Comparison of ENCODE assay signal across 19 cellular contexts in genomic region chr2:200382883-200383282, GRCh38.
A peak's percentile ranks its signal among the peaks of the same experiment; 100 is the strongest.
DNase-seq lines count a peak whose midpoint lies in the region; ATAC-seq and TF ChIP-seq lines count a peak whose summit lies in the region.
"Had no signal": no experiment of that assay in that cellular context is flagged by ENCODE, and none has a peak within 500 bp of the region (broad histone marks: within the 10 kb centered on the region; RNA-seq: fewer than 3 reads in every experiment).

No MANE protein-coding gene starts in this region.

- no peaks in the 10 kb centered on the region for H3K27me3 Mint-ChIP-seq in CD4-positive, CD25-positive, alpha-beta regulatory T cell
- H3K27me3 Mint-ChIP-seq in activated naive CD8-positive, alpha-beta T cell treated with anti-CD3 and anti-CD28 coated beads for 36 hours = no peaks in the 10 kb centered on the region
- no peaks in the 10 kb centered on the region for H3K27me3 Mint-ChIP-seq in activated T-helper 2 cell treated with anti-CD3 and anti-CD28 coated beads, Interferon-gamma antibody, Interleukin-2, Interleukin-4, amounts not matched to agents 10 μg/mL and 5 μg/mL and 100 μg/mL, durations not matched to agents 14 hours and 24 hours and 36 hours (ENCODE audit: low read depth)

- H3K9ac ChIP-seq in GM23248 (no peak overlapping the region), PC-3 (ENCODE audit: low read length) (no peak overlapping the region)
- H3K9ac ChIP-seq: BLaER1 had no signal

- intact Hi-C loops in PC-3 (cut with micrococcal nuclease) = no loop called here
- intact Hi-C loops in activated T-helper 2 cell treated with anti-CD3 and anti-CD28 coated beads, Interferon-gamma antibody, Interleukin-2, Interleukin-4, amounts not matched to agents 10 μg/mL and 5 μg/mL and 100 μg/mL, durations not matched to agents 14 hours and 24 hours and 36 hours (cut with micrococcal nuclease) = no loop called here

- peaks cover 3% of the 10 kb centered on the region for H3K36me3 ChIP-seq in CD4-positive, CD25-positive, alpha-beta regulatory T cell (ENCODE audit: control insufficient read depth, insufficient read depth, low read length)
- H3K36me3 ChIP-seq in GM23248 (ENCODE audit: low read depth) (no peaks in the 10 kb centered on the region), PC-3 (ENCODE audit: low read depth, low read length) (peaks cover 17% of the 10 kb centered on the region)
- H3K36me3 ChIP-seq: BLaER1, prostate gland, tibial nerve had no signal

- H3K9me2 ChIP-seq in GM23248 (ENCODE audit: insufficient read depth) = no peaks in the 10 kb centered on the region
- no peaks in the 10 kb centered on the region for H3K9me2 ChIP-seq in PC-3 (replicated peaks; ENCODE audit: low read length)

- no peaks in the 10 kb centered on the region for H3K9me3 ChIP-seq in CD4-positive, CD25-positive, alpha-beta regulatory T cell (ENCODE audit: control insufficient read depth in 2 of 2, low read length in 2 of 2)
- H3K9me3 ChIP-seq in GM23248 (ENCODE audit: low read depth) (no peaks in the 10 kb centered on the region), PC-3 (ENCODE audit: low read length) (no peaks in the 10 kb centered on the region)
- H3K9me3 ChIP-seq: BLaER1, mucosa of descending colon, prostate gland, tibial nerve had no signal

- peaks cover 21 to 59% (median 41%) of the 10 kb centered on the region in 4 donors for H3K4me1 Mint-ChIP-seq in CD4-positive, CD25-positive, alpha-beta regulatory T cell
- H3K4me1 Mint-ChIP-seq in activated naive CD8-positive, alpha-beta T cell treated with anti-CD3 and anti-CD28 coated beads for 36 hours = peaks cover 25% of the 10 kb centered on the region
- H3K4me1 Mint-ChIP-seq in activated T-helper 2 cell treated with anti-CD3 and anti-CD28 coated beads, Interferon-gamma antibody, Interleukin-2, Interleukin-4, amounts not matched to agents 10 μg/mL and 5 μg/mL and 100 μg/mL, durations not matched to agents 14 hours and 24 hours and 36 hours (ENCODE audit: low read depth) = peaks cover 39% of the 10 kb centered on the region

- H3K4me2 ChIP-seq in GM23248 (ENCODE audit: unreplicated experiment) (no peak overlapping the region), PC-3 (ENCODE audit: low read length) (no peak overlapping the region)

- peak overlapping the region in 1 of 3 donors; percentile 56 for H3K27ac Mint-ChIP-seq in CD4-positive, CD25-positive, alpha-beta regulatory T cell
- H3K27ac Mint-ChIP-seq in activated naive CD8-positive, alpha-beta T cell treated with anti-CD3 and anti-CD28 coated beads for 36 hours = peak overlapping the region; percentile 97
- no peak overlapping the region for H3K27ac Mint-ChIP-seq in activated T-helper 2 cell treated with anti-CD3 and anti-CD28 coated beads, Interferon-gamma antibody, Interleukin-2, Interleukin-4, amounts not matched to agents 10 μg/mL and 5 μg/mL and 100 μg/mL, durations not matched to agents 14 hours and 24 hours and 36 hours

- no peak for ATAC-seq in CD4-positive, CD25-positive, alpha-beta regulatory T cell (ENCODE audit: low read depth in 2 of 2)
- no peak for ATAC-seq in GM21786 (IDR thresholded peaks at IDR 0.05; ENCODE audit: unreplicated experiment)
- no peak for ATAC-seq in activated CD4-positive, CD25-positive, alpha-beta regulatory T cell treated with anti-CD3 and anti-CD28 coated beads, Interleukin-2, amount 50 U/mL, for 24 hours
- no peak for ATAC-seq in PC-3
- ATAC-seq: mucosa of descending colon had no signal

- no peak for DNase-seq in CD4-positive, CD25-positive, alpha-beta regulatory T cell
- DNase-seq in GM23248 (no peak), medulla oblongata (ENCODE audit: extremely low spot score) (peak; percentile 27), PC-3 (no peak)
- no peak for DNase-seq in activated naive CD8-positive, alpha-beta T cell treated with anti-CD3 and anti-CD28 coated beads for 36 hours
- no peak for DNase-seq in activated T-helper 2 cell treated with anti-CD3 and anti-CD28 coated beads, Interferon-gamma antibody, Interleukin-2, Interleukin-4, amounts not matched to agents 10 μg/mL and 5 μg/mL and 100 μg/mL, durations not matched to agents 14 hours and 24 hours and 36 hours (ENCODE audit: low spot score)
- DNase-seq: activated CD4-positive, alpha-beta T cell treated with anti-CD3 and anti-CD28 coated beads, Interleukin-2, amount 50 U/mL, for 48 hours; activated gamma-delta T cell treated with Interleukin-2 at 50 U/mL for 16 hours; effector memory CD4-positive, alpha-beta T cell; foreskin melanocyte; islet precursor cell; mucosa of descending colon; NCI-H2081 treated with DMSO at 0.1 percent for 48 hours; NCI-H82 had no signal

- H2AFZ ChIP-seq in GM23248 (no peak overlapping the region), PC-3 (ENCODE audit: low read length) (no peak overlapping the region)

- H3F3A ChIP-seq in GM23248 (ENCODE audit: insufficient read depth) (peaks cover 23% of the 10 kb centered on the region), PC-3 (ENCODE audit: low read length, unreplicated experiment) (no peaks in the 10 kb centered on the region)

- POLR2A ChIA-PET in PC-3 (lab: Charles Lee; ENCODE audit: unreplicated experiment) = interaction anchor here (0.7 kb wide), 1 partner anchor 12 kb away, joined by 3 read pairs; no protein-coding TSS in a partner anchor

- in situ Hi-C loops in GM23248 (cut with MboI) = no loop called here

- no peaks in the 10 kb centered on the region for H3K36me3 Mint-ChIP-seq in CD4-positive, CD25-positive, alpha-beta regulatory T cell
- H3K36me3 Mint-ChIP-seq in activated naive CD8-positive, alpha-beta T cell treated with anti-CD3 and anti-CD28 coated beads for 36 hours = no peaks in the 10 kb centered on the region
- H3K36me3 Mint-ChIP-seq in activated T-helper 2 cell treated with anti-CD3 and anti-CD28 coated beads, Interferon-gamma antibody, Interleukin-2, Interleukin-4, amounts not matched to agents 10 μg/mL and 5 μg/mL and 100 μg/mL, durations not matched to agents 14 hours and 24 hours and 36 hours (ENCODE audit: low read depth) = peaks cover 17% of the 10 kb centered on the region

- peaks cover 40% of the 10 kb centered on the region for H3K4me1 ChIP-seq in CD4-positive, CD25-positive, alpha-beta regulatory T cell (ENCODE audit: control insufficient read depth, insufficient read depth, low read length, poor library complexity, severe bottlenecking)
- H3K4me1 ChIP-seq in GM23248 (ENCODE audit: insufficient read depth) (peaks cover 43% of the 10 kb centered on the region), PC-3 (ENCODE audit: insufficient read depth, low read length) (peaks cover 25% of the 10 kb centered on the region)

- H3K27me3 ChIP-seq in CD4-positive, CD25-positive, alpha-beta regulatory T cell (ENCODE audit: control insufficient read depth, insufficient read depth, low read length) = no peaks in the 10 kb centered on the region
- H3K27me3 ChIP-seq in GM23248 (replicated peaks; ENCODE audit: insufficient read depth) (no peaks in the 10 kb centered on the region), PC-3 (ENCODE audit: low read length) (no peaks in the 10 kb centered on the region)
- H3K27me3 ChIP-seq: BLaER1, tibial nerve had no signal

- H4K20me1 ChIP-seq in GM23248 (ENCODE audit: insufficient read depth) (no peaks in the 10 kb centered on the region), PC-3 (ENCODE audit: low read length) (no peaks in the 10 kb centered on the region)
- H4K20me1 ChIP-seq: BLaER1 had no signal

- peak overlapping the region; percentile 72 for H3K27ac ChIP-seq in CD4-positive, CD25-positive, alpha-beta regulatory T cell (ENCODE audit: insufficient read depth, low read length, poor library complexity, severe bottlenecking)
- H3K27ac ChIP-seq in GM23248 = peak overlapping the region; percentile 42
- no peak overlapping the region for H3K27ac ChIP-seq in PC-3 (ENCODE audit: low read length)
- H3K27ac ChIP-seq: BLaER1 had no signal

- 96% methylated on average over 6 of the region's 6 CpGs for WGBS in GM23248 (ENCODE audit: low coverage in 1 of 2, low lambda C conversion rate in 2 of 2, missing lambda C conversion rate in 2 of 2), 2 experiments

- CTCF ChIA-PET in PC-3 (lab: Charles Lee) = no interaction called here

- no peak overlapping the region for H3K4me3 Mint-ChIP-seq in CD4-positive, CD25-positive, alpha-beta regulatory T cell
- H3K4me3 Mint-ChIP-seq in activated naive CD8-positive, alpha-beta T cell treated with anti-CD3 and anti-CD28 coated beads for 36 hours = no peak overlapping the region
- no peak overlapping the region for H3K4me3 Mint-ChIP-seq in activated T-helper 2 cell treated with anti-CD3 and anti-CD28 coated beads, Interferon-gamma antibody, Interleukin-2, Interleukin-4, amounts not matched to agents 10 μg/mL and 5 μg/mL and 100 μg/mL, durations not matched to agents 14 hours and 24 hours and 36 hours (ENCODE audit: low read depth)

- no TSS peak for BruUV-seq in PC-3 (replicated peaks; lab: Mats Ljungman, UMichigan)

- no peaks in the 10 kb centered on the region for H3K9me3 Mint-ChIP-seq in CD4-positive, CD25-positive, alpha-beta regulatory T cell
- H3K9me3 Mint-ChIP-seq in activated naive CD8-positive, alpha-beta T cell treated with anti-CD3 and anti-CD28 coated beads for 36 hours = no peaks in the 10 kb centered on the region
- H3K9me3 Mint-ChIP-seq in activated T-helper 2 cell treated with anti-CD3 and anti-CD28 coated beads, Interferon-gamma antibody, Interleukin-2, Interleukin-4, amounts not matched to agents 10 μg/mL and 5 μg/mL and 100 μg/mL, durations not matched to agents 14 hours and 24 hours and 36 hours = no peaks in the 10 kb centered on the region

- peak overlapping the region; percentile 73 for H3K4me3 ChIP-seq in CD4-positive, CD25-positive, alpha-beta regulatory T cell (ENCODE audit: low read depth, low read length)
- no peak overlapping the region for H3K4me3 ChIP-seq in GM23248
- no peak overlapping the region for H3K4me3 ChIP-seq in PC-3 (ENCODE audit: low read length)
- H3K4me3 ChIP-seq: BLaER1, mucosa of descending colon, prostate gland had no signal

- no peak for TF ChIP-seq CTCF in PC-3 (conservative IDR thresholded peaks at IDR 0.05; ENCODE audit: low read depth, low read length)

- H3K79me2 ChIP-seq in GM23248 (ENCODE audit: insufficient read depth) = peaks cover 94% of the 10 kb centered on the region
- H3K79me2 ChIP-seq in PC-3 (ENCODE audit: low read length) = peaks cover 93% of the 10 kb centered on the region
